In the genomic region with DNA sequence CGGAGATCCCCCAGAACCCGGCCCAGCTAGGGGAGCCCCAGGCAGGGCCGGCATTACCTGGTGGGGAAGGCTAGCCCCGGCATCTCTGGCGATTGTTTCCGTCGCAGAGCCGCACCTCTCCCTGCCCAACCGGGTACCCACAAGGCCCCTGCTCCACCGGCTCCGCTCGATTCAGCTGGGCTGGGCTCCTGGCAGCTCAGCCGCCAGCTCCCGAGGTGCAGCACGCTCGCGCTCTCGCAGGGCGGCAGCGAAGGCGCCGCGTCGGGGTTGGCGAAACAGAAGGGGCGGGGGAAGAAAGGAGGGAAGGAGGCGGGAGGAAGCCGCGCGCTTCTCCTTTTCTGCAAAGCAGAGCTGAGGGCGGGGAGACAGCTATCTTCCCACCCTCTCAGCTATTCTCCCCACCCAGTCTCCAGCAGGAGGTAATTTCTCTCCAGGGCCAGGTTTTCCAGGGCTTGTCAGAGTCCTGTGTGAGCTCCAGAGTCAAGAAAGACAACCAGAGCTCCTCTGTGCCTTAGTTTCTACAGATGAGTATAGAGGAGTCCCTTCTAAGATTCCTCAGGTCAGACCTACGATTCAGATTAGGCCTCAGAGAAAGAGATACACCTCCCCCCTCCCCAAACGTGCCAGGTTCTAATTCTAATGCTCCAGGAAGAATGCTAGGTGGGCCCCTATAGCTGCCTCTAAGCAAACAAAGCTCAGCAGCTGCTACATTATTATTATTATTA, we compare ENCODE assay signal across 1 cellular context.
TF ChIP-seq lines count a peak whose summit lies in the region.

No MANE protein-coding gene starts in this region.

TF ChIP-seq in GM12878, 131 proteins besides CTCF, POLR2A, EP300 and RAD21 (continued from another document):
- peak; percentile 72 for TF ChIP-seq NKRF (conservative IDR thresholded peaks at IDR 0.05)
- TF ChIP-seq RUNX3 (IDR thresholded peaks at IDR 0.05; ENCODE audit: low read length) = no peak
